Comparison of ENCODE assay signal across 9 cellular contexts in the genomic region with DNA sequence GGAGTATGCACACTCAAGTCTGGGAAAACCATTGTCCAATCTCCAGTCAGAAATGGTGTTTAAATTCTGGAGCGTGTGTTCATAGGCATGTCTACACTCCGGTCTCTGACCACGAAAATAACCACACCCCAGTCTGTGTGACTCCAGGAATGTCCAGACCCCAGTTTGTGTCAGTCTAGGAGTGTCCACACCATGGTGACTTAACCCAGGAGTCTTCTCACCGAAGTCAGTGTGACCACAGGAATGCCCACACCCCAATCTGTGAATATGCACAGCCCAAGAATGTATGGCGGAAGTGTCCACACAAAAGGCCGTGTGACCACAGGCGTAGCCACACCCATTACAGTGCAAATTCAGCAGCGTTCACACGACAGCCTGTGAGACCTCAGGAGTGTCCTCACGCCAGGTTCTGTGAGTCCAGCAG. TPM values are rescaled to one million over a fixed set of nuclear protein-coding genes. Genes with fewer than 3 reads are reported as not detected.
A peak's percentile ranks its signal among the peaks of the same experiment; 100 is the strongest.
DNase-seq lines count a peak whose midpoint lies in the region; ATAC-seq, FAIRE-seq and TF ChIP-seq lines count a peak whose summit lies in the region.
"Had no signal": no experiment of that assay in that cellular context is flagged by ENCODE, and none has a peak within 500 bp of the region (broad histone marks: within the 10 kb centered on the region; RNA-seq: fewer than 3 reads in every experiment).

No MANE protein-coding gene starts in this region.

- no peak overlapping the region for H2AFZ ChIP-seq in keratinocyte (ENCODE audit: control insufficient read depth, low read length)

- no peaks in the 10 kb centered on the region for H4K20me1 ChIP-seq in keratinocyte (ENCODE audit: control insufficient read depth, extremely low read depth, insufficient read depth, low read length)

- H3K27ac ChIP-seq in keratinocyte (ENCODE audit: control insufficient read depth, insufficient read depth, low read length) (peak overlapping the region; percentile 76), aorta (ENCODE audit: low read depth in 1 of 2, low read length in 2 of 2) (no peak overlapping the region), right atrium auricular region (no peak overlapping the region)

- H3K9ac ChIP-seq in adipocyte (ENCODE audit: low read length) (no peak overlapping the region), keratinocyte (ENCODE audit: control insufficient read depth, extremely low read depth, insufficient read depth, low read length) (peak overlapping the region; percentile 35)

- intact Hi-C loops in aorta (cut with DNase I) (no loop called here), posterior vena cava (cut with DNase I) (no loop called here)

- dilution Hi-C loops in keratinocyte (cut with MboI; ENCODE audit: extremely low pct_ligation_motif_present, low sequenced_read_pairs) = no loop called here

- TF ChIP-seq CTCF in HFF-Myc (IDR thresholded peaks at IDR 0.05; ENCODE audit: low read depth, low read length, missing control alignments) (no peak), keratinocyte (optimal IDR thresholded peaks at IDR 0.05 in 1 of 3, IDR thresholded peaks at IDR 0.05 in 1 of 3, conservative IDR thresholded peaks at IDR 0.05 in 1 of 3; ENCODE audit: extremely low read depth in 1 of 3, insufficient read depth in 2 of 3, low read length in 3 of 3) (no peak), right atrium auricular region (IDR thresholded peaks at IDR 0.05) (no peak)

- no peaks in the 10 kb centered on the region for H3K79me2 ChIP-seq in keratinocyte (ENCODE audit: control insufficient read depth, insufficient read depth, low read length)

- WGBS in aorta, 2 donors = 81 to 87% methylated on average over 10 of the region's 10 CpGs

- DNase-seq in HFF-Myc (ENCODE audit: extremely low read depth, low read depth) (peak; percentile 53), adipocyte (ENCODE audit: low read depth) (peak; percentile 90), keratinocyte (ENCODE audit: low read depth, low spot score) (peak; percentile 96), aorta (peak in 1 of 2 donors; percentile 35), right atrium auricular region (ENCODE audit: low spot score) (no peak), posterior vena cava (ENCODE audit: low spot score) (no peak)
- DNase-seq: glutamatergic neuron; naive thymus-derived CD8-positive, alpha-beta T cell had no signal

- peaks cover 9% of the 10 kb centered on the region for H3K4me1 ChIP-seq in adipocyte (ENCODE audit: control insufficient read depth, insufficient read depth, low read length)
- peaks cover 29% of the 10 kb centered on the region for H3K4me1 ChIP-seq in keratinocyte (ENCODE audit: control insufficient read depth, extremely low read depth, insufficient read depth, low read length)
- H3K4me1 ChIP-seq in aorta (ENCODE audit: control insufficient read depth in 1 of 2, insufficient read depth in 2 of 2, low read length in 2 of 2) = no peaks in the 10 kb centered on the region
- no peaks in the 10 kb centered on the region for H3K4me1 ChIP-seq in right atrium auricular region

- no peaks in the 10 kb centered on the region for H3K9me1 ChIP-seq in keratinocyte (ENCODE audit: control insufficient read depth, extremely low read depth, insufficient read depth, low read length)

- peak; percentile 73 for FAIRE-seq in keratinocyte (lab: Jason Lieb, UNC)

- H3K9me3 ChIP-seq in adipocyte (ENCODE audit: control insufficient read depth, low read length) (peaks cover 5% of the 10 kb centered on the region), keratinocyte (ENCODE audit: control insufficient read depth, low read depth, low read length) (peaks cover 3% of the 10 kb centered on the region), aorta (ENCODE audit: control insufficient read depth, low read length) (no peaks in the 10 kb centered on the region), right atrium auricular region (peaks cover 0 to 4% of the 10 kb centered on the region in 2 donors)

- H3K36me3 ChIP-seq in adipocyte (ENCODE audit: control insufficient read depth, insufficient read depth, low read length, severe bottlenecking) (peaks cover 4% of the 10 kb centered on the region), keratinocyte (ENCODE audit: control insufficient read depth in 2 of 2, extremely low read depth in 1 of 2, insufficient read depth in 2 of 2, low read length in 2 of 2) (no peaks in the 10 kb centered on the region), aorta (ENCODE audit: control insufficient read depth in 1 of 2, insufficient read depth in 2 of 2, low read length in 1 of 2) (peaks cover 0 to under 1% of the 10 kb centered on the region in 2 donors), right atrium auricular region (peaks cover 7% of the 10 kb centered on the region)

- H3K27me3 ChIP-seq in adipocyte (replicated peaks; ENCODE audit: control insufficient read depth, insufficient read depth, low read length) (peaks cover 5% of the 10 kb centered on the region), keratinocyte (ENCODE audit: control insufficient read depth, extremely low read depth, insufficient read depth, low read length) (no peaks in the 10 kb centered on the region), aorta (ENCODE audit: control insufficient read depth in 1 of 2, insufficient read depth in 2 of 2, low read length in 1 of 2) (no peaks in the 10 kb centered on the region), right atrium auricular region (no peaks in the 10 kb centered on the region)

- ATAC-seq in aorta (ENCODE audit: low FRiP score) (peak; percentile 13), GM19467 (IDR thresholded peaks at IDR 0.05; ENCODE audit: unreplicated experiment) (no peak)
- ATAC-seq: naive thymus-derived CD8-positive, alpha-beta T cell had no signal

- H3K4me3 ChIP-seq in HFF-Myc (replicated peaks; ENCODE audit: low read depth, low read length) = no peak overlapping the region
- H3K4me3 ChIP-seq in adipocyte (ENCODE audit: low read length) = no peak overlapping the region
- H3K4me3 ChIP-seq in keratinocyte (ENCODE audit: control insufficient read depth in 2 of 3, extremely low read depth in 1 of 3, insufficient read depth in 2 of 3, low read depth in 1 of 3, low read length in 3 of 3) = no peak overlapping the region
- no peak overlapping the region for H3K4me3 ChIP-seq in aorta (ENCODE audit: low read length in 2 of 2)
- no peak overlapping the region for H3K4me3 ChIP-seq in right atrium auricular region

- no peak overlapping the region for H3K4me2 ChIP-seq in keratinocyte (ENCODE audit: control insufficient read depth, extremely low read depth, insufficient read depth, low read depth, low read length)

RNA-seq across cellular contexts. Expression of gene FTSJ1, which starts 11.4 kb away (rescaled TPM):
- polyA plus RNA-seq in keratinocyte (60.6 to 93.4 TPM (median 62.7 TPM) in 3 replicates), aorta (10 to 100 TPM; 28.5 to 45.1 TPM)
- polyA plus RNA-seq in keratinocyte (2011; ENCODE audit: low read depth) = 23.6 TPM
- polyA plus RNA-seq in keratinocyte (2011; cell fraction: cytosol; rRNA removed) = 66.6 and 70.9 TPM in 2 replicates
- 100 and 105 TPM in 2 replicates for polyA plus RNA-seq in keratinocyte (2011; cell fraction: nucleus; rRNA removed)
- 48.1 and 100.0 TPM in 2 replicates for polyA plus RNA-seq in keratinocyte (2012; ENCODE audit: low replicate concordance)
- 49.7 to 131 TPM (median 62.3 TPM) in 3 replicates for polyA minus RNA-seq in keratinocyte
- polyA minus RNA-seq in keratinocyte (2011; cell fraction: cytosol; rRNA and poly(A)+ RNA removed) = 51.6 TPM
- polyA minus RNA-seq in keratinocyte (2011; cell fraction: nucleus; rRNA and poly(A)+ RNA removed) = 30.8 and 31.5 TPM in 2 replicates
- total RNA-seq in aorta (10 to 100 TPM; 32.7 to 38.4 TPM), right atrium auricular region (10 to 100 TPM; 36.6 to 43.3 TPM), posterior vena cava (10 to 100 TPM; 30.3 to 37.2 TPM)

RNA-seq across cellular contexts. Expression of gene SLC38A5, which starts 17.3 kb away (rescaled TPM):
- polyA plus RNA-seq in keratinocyte (199 to 339 TPM (median 316 TPM) in 3 replicates), aorta (1 to 10 TPM; 6.0 to 8.5 TPM)
- polyA plus RNA-seq in keratinocyte (2011; ENCODE audit: low read depth) = 26.1 TPM
- 164 and 221 TPM in 2 replicates for polyA plus RNA-seq in keratinocyte (2011; cell fraction: cytosol; rRNA removed)
- 409 and 483 TPM in 2 replicates for polyA plus RNA-seq in keratinocyte (2011; cell fraction: nucleus; rRNA removed)
- 162 and 248 TPM in 2 replicates for polyA plus RNA-seq in keratinocyte (2012; ENCODE audit: low replicate concordance)
- 359 to 676 TPM (median 535 TPM) in 3 replicates for polyA minus RNA-seq in keratinocyte
- 341 TPM for polyA minus RNA-seq in keratinocyte (2011; cell fraction: cytosol; rRNA and poly(A)+ RNA removed)
- polyA minus RNA-seq in keratinocyte (2011; cell fraction: nucleus; rRNA and poly(A)+ RNA removed) = 236 and 272 TPM in 2 replicates
- total RNA-seq in aorta (10 to 100 TPM; 11.8 to 13.2 TPM), right atrium auricular region (1 to 10 TPM; 2.2 to 4.9 TPM), posterior vena cava (10 to 100 TPM in 1 of 2 donors, 1 to 10 TPM in 1; 9.2 to 11.2 TPM)

RNA-seq across cellular contexts. Expression of gene PORCN, which starts 21.4 kb away (rescaled TPM):
- polyA plus RNA-seq in keratinocyte = 52.2 to 78.4 TPM (median 69.3 TPM) in 3 replicates
- 5.2 TPM for polyA plus RNA-seq in keratinocyte (2011; ENCODE audit: low read depth)
- 53.0 and 92.1 TPM in 2 replicates for polyA plus RNA-seq in keratinocyte (2011; cell fraction: cytosol; rRNA removed)
- 110 and 141 TPM in 2 replicates for polyA plus RNA-seq in keratinocyte (2011; cell fraction: nucleus; rRNA removed)
- polyA plus RNA-seq in keratinocyte (2012; ENCODE audit: low replicate concordance) = 33.1 and 77.2 TPM in 2 replicates
- 84.1 to 260 TPM (median 90.0 TPM) in 3 replicates for polyA minus RNA-seq in keratinocyte
- polyA minus RNA-seq in keratinocyte (2011; cell fraction: cytosol; rRNA and poly(A)+ RNA removed) = 109 TPM
- 55.9 and 76.4 TPM in 2 replicates for polyA minus RNA-seq in keratinocyte (2011; cell fraction: nucleus; rRNA and poly(A)+ RNA removed)
- total RNA-seq in aorta = 10 to 100 TPM; 10.3 to 12.0 TPM
- 10 to 100 TPM in 1 of 2 donors, 1 to 10 TPM in 1; 4.5 to 18.7 TPM for polyA plus RNA-seq in aorta
- 10 to 100 TPM; 23.0 to 43.0 TPM for total RNA-seq in right atrium auricular region
- total RNA-seq in posterior vena cava = 10 to 100 TPM in 1 of 2 donors, 1 to 10 TPM in 1; 8.7 to 12.1 TPM

RNA-seq across cellular contexts. Expression of gene EBP, which starts 34.2 kb away (rescaled TPM):
- polyA plus RNA-seq in keratinocyte (157 to 285 TPM (median 194 TPM) in 3 replicates), aorta (10 to 100 TPM; 21.7 to 32.7 TPM)
- polyA plus RNA-seq in keratinocyte (2011; ENCODE audit: low read depth) = 30.6 TPM
- 89.5 and 123 TPM in 2 replicates for polyA plus RNA-seq in keratinocyte (2011; cell fraction: cytosol; rRNA removed)
- 173 and 180 TPM in 2 replicates for polyA plus RNA-seq in keratinocyte (2011; cell fraction: nucleus; rRNA removed)
- 87.8 and 273 TPM in 2 replicates for polyA plus RNA-seq in keratinocyte (2012; ENCODE audit: low replicate concordance)
- 265 to 582 TPM (median 337 TPM) in 3 replicates for polyA minus RNA-seq in keratinocyte
- 143 TPM for polyA minus RNA-seq in keratinocyte (2011; cell fraction: cytosol; rRNA and poly(A)+ RNA removed)
- 55.9 and 60.6 TPM in 2 replicates for polyA minus RNA-seq in keratinocyte (2011; cell fraction: nucleus; rRNA and poly(A)+ RNA removed)
- total RNA-seq in aorta (10 to 100 TPM; 12.6 to 15.4 TPM), right atrium auricular region (10 to 100 TPM; 49.3 to 73.7 TPM), posterior vena cava (10 to 100 TPM; 15.0 to 22.1 TPM)

RNA-seq across cellular contexts. Expression of gene TBC1D25, which starts 52.1 kb away (rescaled TPM):
- polyA plus RNA-seq in keratinocyte = 6.1 to 11.9 TPM (median 9.2 TPM) in 3 replicates
- 8.2 TPM for polyA plus RNA-seq in keratinocyte (2011; ENCODE audit: low read depth)
- 6.7 and 11.9 TPM in 2 replicates for polyA plus RNA-seq in keratinocyte (2011; cell fraction: cytosol; rRNA removed)
- 12.2 and 15.6 TPM in 2 replicates for polyA plus RNA-seq in keratinocyte (2011; cell fraction: nucleus; rRNA removed)
- 8.8 and 15.8 TPM in 2 replicates for polyA plus RNA-seq in keratinocyte (2012; ENCODE audit: low replicate concordance)
- polyA minus RNA-seq in keratinocyte = 8.2 to 37.2 TPM (median 20.4 TPM) in 3 replicates
- polyA minus RNA-seq in keratinocyte (2011; cell fraction: cytosol; rRNA and poly(A)+ RNA removed) = 9.8 TPM
- polyA minus RNA-seq in keratinocyte (2011; cell fraction: nucleus; rRNA and poly(A)+ RNA removed) = 6.9 and 10.6 TPM in 2 replicates
- total RNA-seq in aorta = 10 to 100 TPM; 15.2 to 16.7 TPM
- 1 to 10 TPM; 4.6 to 8.4 TPM for polyA plus RNA-seq in aorta
- 10 to 100 TPM; 11.0 to 17.5 TPM for total RNA-seq in right atrium auricular region
- 10 to 100 TPM; 13.0 to 15.0 TPM for total RNA-seq in posterior vena cava

Comparison
In these comparisons a context has a peak if more than half of its experiments do, and no peak if none do; other contexts are left out.
1. DNase-seq: peak in HFF-Myc (single experiment), adipocyte (single experiment) and keratinocyte (single experiment); none in right atrium auricular region (single experiment) and posterior vena cava (single experiment).